In genomic region chr10:121302541-121303180, GRCh38 we compare ENCODE assay signal across 10 cellular contexts.
"Had no signal": no experiment of that assay in that cellular context is flagged by ENCODE, and none has a peak within 500 bp of the region (broad histone marks: within the 10 kb centered on the region; RNA-seq: fewer than 3 reads in every experiment).

No MANE protein-coding gene starts in this region.

- H3K27ac ChIP-seq: right atrium auricular region had no signal

- H3K4me1 ChIP-seq: right atrium auricular region had no signal

- DNase-seq: activated CD4-positive, alpha-beta T cell treated with anti-CD3 and anti-CD28 coated beads, Interleukin-2, amount 50 U/mL, for 1 hour; activated naive CD4-positive, alpha-beta T cell treated with anti-CD3 and anti-CD28 coated beads for 36 hours; activated T-cell treated with anti-CD3 and anti-CD28 coated beads for 4 hours; head of caudate nucleus; islet precursor cell; stimulated activated CD4-positive, alpha-beta T cell treated with anti-CD3 and anti-CD28 coated beads, Interleukin-1b, Interleukin-23, amount 100 ng/mL, for 48 hours; trophoblast cell had no signal

- H3K4me3 ChIP-seq: right atrium auricular region had no signal

- H3K36me3 ChIP-seq: right atrium auricular region had no signal

- ATAC-seq: activated T-helper 17 cell treated with anti-CD3 and anti-CD28 coated beads, Interleukin-2, amount 50 U/mL, for 72 hours; stimulated activated memory B cell treated with anti-CD40 and anti-IgM and Interleukin-4, amounts not matched to agents 10 μg/mL and 1 μg/mL and 100 μg/mL, for 72 hours had no signal

- H3K9me3 ChIP-seq: right atrium auricular region had no signal

- H3K27me3 ChIP-seq: right atrium auricular region had no signal
